Comparison of ENCODE assay signal across 9 cellular contexts in genomic region chr11:2385156-2386151, GRCh38. TPM values are rescaled to one million over a fixed set of nuclear protein-coding genes. Genes with fewer than 3 reads are reported as not detected.
A peak's percentile ranks its signal among the peaks of the same experiment; 100 is the strongest.
DNase-seq lines count a peak whose midpoint lies in the region; ATAC-seq and TF ChIP-seq lines count a peak whose summit lies in the region.
"Had no signal": no experiment of that assay in that cellular context is flagged by ENCODE, and none has a peak within 500 bp of the region (broad histone marks: within the 10 kb centered on the region; RNA-seq: fewer than 3 reads in every experiment).

No MANE protein-coding gene starts in this region.

- TF ChIP-seq EP300 in SK-N-SH (IDR thresholded peaks at IDR 0.05; ENCODE audit: borderline replicate concordance in 1 of 2, low read depth in 1 of 2, low read length in 1 of 2), result no peak

- POLR2A ChIA-PET in SK-N-SH (lab: Yijun Ruan, JAX), result interaction anchor here (3.2 kb wide), 1 partner anchor 9 kb away, joined by 12 read pairs; the partner anchor contains the start of gene CD81

- no peaks in the 10 kb centered on the region for H3K27me3 ChIP-seq in dorsolateral prefrontal cortex
- no peaks in the 10 kb centered on the region for H3K27me3 ChIP-seq in stomach smooth muscle (ENCODE audit: control insufficient read depth in 1 of 2, insufficient read depth in 2 of 2, low read length in 2 of 2)
- no peaks in the 10 kb centered on the region for H3K27me3 ChIP-seq in SK-N-SH (ENCODE audit: insufficient read depth)

- intact Hi-C loops in dorsolateral prefrontal cortex (cut with DNase I), result no loop called here

- H3K36me3 ChIP-seq in stomach smooth muscle (ENCODE audit: control insufficient read depth in 2 of 2, insufficient read depth in 2 of 2, low read length in 2 of 2), result peaks cover 0 to 6% of the 10 kb centered on the region in 2 donors
- peaks cover 0 to 18% of the 10 kb centered on the region in 2 experiments for H3K36me3 ChIP-seq in SK-N-SH (replicated peaks in 1 of 2; ENCODE audit: control insufficient read depth in 1 of 2, insufficient read depth in 2 of 2, low read length in 1 of 2)

- peaks cover 97% of the 10 kb centered on the region for H4K20me1 ChIP-seq in SK-N-SH (ENCODE audit: insufficient read depth)

- no peaks in the 10 kb centered on the region for H3F3A ChIP-seq in SK-N-SH (replicated peaks; ENCODE audit: insufficient read depth)

- CTCF ChIA-PET in SK-N-SH (lab: Yijun Ruan, JAX), result interaction anchor here (1.0 to 3.3 kb wide), 3 partner anchors 14 to 80 kb away, joined by 3 to 29 read pairs (median 17); partner anchors contain the start of gene TSSC4

- peak overlapping the region in 1 of 2 donors; percentile 62 for H3K9ac ChIP-seq in stomach smooth muscle (ENCODE audit: low read length in 2 of 2)
- no peak overlapping the region for H3K9ac ChIP-seq in SK-N-SH

- DNase-seq in dorsolateral prefrontal cortex, result no peak
- DNase-seq in SK-N-SH, result no peak
- DNase-seq in midbrain (lab: John Stamatoyannopoulos, UW), result no peak
- DNase-seq in cerebellum (ENCODE audit: low spot score), result no peak
- DNase-seq: stimulated activated CD4-positive, alpha-beta T cell treated with anti-CD3 and anti-CD28 coated beads, Interleukin-4, amount 100 ng/mL, for 24 hours had no signal

- TF ChIP-seq RAD21 in SK-N-SH (IDR thresholded peaks at IDR 0.05; ENCODE audit: low read length), result no peak

- H3K27ac ChIP-seq in dorsolateral prefrontal cortex (peak overlapping the region in 55 of 59 donors; percentile 16 to 95 (median 87)), stomach smooth muscle (ENCODE audit: low read length) (peak overlapping the region; percentile 94), SK-N-SH (ENCODE audit: low read depth in 2 of 2, low read length in 1 of 2) (no peak overlapping the region)

- H3K9me2 ChIP-seq in SK-N-SH, result no peaks in the 10 kb centered on the region

- H3K4me3 ChIP-seq in dorsolateral prefrontal cortex, result peak overlapping the region in 9 of 59 donors; percentile 4 to 34 (median 13)
- H3K4me3 ChIP-seq in stomach smooth muscle (ENCODE audit: low read length in 2 of 2), result peak overlapping the region; percentile 36 to 59
- H3K4me3 ChIP-seq in SK-N-SH (ENCODE audit: low read depth in 2 of 2, low read length in 1 of 2), result no peak overlapping the region

- no peak overlapping the region for H2AFZ ChIP-seq in SK-N-SH (ENCODE audit: low read depth)

- H3K4me1 ChIP-seq in stomach smooth muscle (ENCODE audit: control insufficient read depth, insufficient read depth, low read length) (peaks cover 97% of the 10 kb centered on the region), SK-N-SH (ENCODE audit: control insufficient read depth in 1 of 2, insufficient read depth in 2 of 2, low read depth in 1 of 2, low read length in 1 of 2) (peaks cover 9 to 34% of the 10 kb centered on the region in 2 experiments; a peak in 2 of 4 replicates)

- 95% methylated on average over 27 of the region's 48 CpGs for WGBS in SK-N-SH (ENCODE audit: low lambda C conversion rate)

- no peak for TF ChIP-seq CTCF in dorsolateral prefrontal cortex (IDR thresholded peaks at IDR 0.05 in 54 of 56, conservative IDR thresholded peaks at IDR 0.05 in 2 of 56; ENCODE audit: low read depth in 1 of 56, partially characterized antibody in 56 of 56)
- TF ChIP-seq CTCF in SK-N-SH (IDR thresholded peaks at IDR 0.05), result no peak

- peak; percentile 43 for ATAC-seq in GM19023 (IDR thresholded peaks at IDR 0.05; ENCODE audit: unreplicated experiment)
- peak; percentile 30 for ATAC-seq in HG03095 (IDR thresholded peaks at IDR 0.05; ENCODE audit: unreplicated experiment)

- H3K79me2 ChIP-seq in SK-N-SH (ENCODE audit: insufficient read depth), result peaks cover 96% of the 10 kb centered on the region

- no peak overlapping the region for H3K4me2 ChIP-seq in SK-N-SH

- H3K9me3 ChIP-seq in stomach smooth muscle (ENCODE audit: control insufficient read depth in 2 of 2, low read length in 2 of 2) (no peaks in the 10 kb centered on the region), SK-N-SH (no peaks in the 10 kb centered on the region)

TF ChIP-seq in SK-N-SH, 30 proteins besides CTCF, POLR2A, EP300 and RAD21:
- TF ChIP-seq MEF2A (IDR thresholded peaks at IDR 0.05; ENCODE audit: borderline replicate concordance, low read depth), result no peak

RNA-seq across cellular contexts. Expression of gene CD81, which starts 8.3 kb away (rescaled TPM):
- total RNA-seq in dorsolateral prefrontal cortex, result 100 to 1,000 TPM; 342 to 666 (median 436) TPM
- 373 and 517 TPM in 2 replicates for polyA plus RNA-seq in SK-N-SH (2012; rRNA removed)
- 330 and 548 TPM in 2 replicates for polyA plus RNA-seq in SK-N-SH (2012; cell fraction: cytosol; rRNA removed)
- 422 and 433 TPM in 2 replicates for polyA plus RNA-seq in SK-N-SH (2012; cell fraction: nucleus; rRNA removed)
- total RNA-seq in cerebellum, result 90.7 TPM

RNA-seq across cellular contexts. Expression of gene TSSC4, which starts 15.1 kb away (rescaled TPM):
- total RNA-seq in dorsolateral prefrontal cortex, result 10 to 100 TPM; 23.7 to 48.6 (median 34.3) TPM
- polyA plus RNA-seq in SK-N-SH (2012; rRNA removed), result 45.1 and 45.3 TPM in 2 replicates
- polyA plus RNA-seq in SK-N-SH (2012; cell fraction: cytosol; rRNA removed), result 16.4 and 28.2 TPM in 2 replicates
- 77.0 and 98.8 TPM in 2 replicates for polyA plus RNA-seq in SK-N-SH (2012; cell fraction: nucleus; rRNA removed)
- 17.2 TPM for total RNA-seq in cerebellum

RNA-seq across cellular contexts. Expression of gene TRPM5, which starts 58.9 kb away (rescaled TPM):
- total RNA-seq in dorsolateral prefrontal cortex (under 1 TPM in 11 of 120 experiments, not detected in 109; 0.10 to 0.21 (median 0.17) TPM), cerebellum (0.27 TPM)
- not detected in 2 replicates for polyA plus RNA-seq in SK-N-SH (2012; rRNA removed)
- not detected in 2 replicates for polyA plus RNA-seq in SK-N-SH (2012; cell fraction: cytosol; rRNA removed)
- polyA plus RNA-seq in SK-N-SH (2012; cell fraction: nucleus; rRNA removed), result 0.06 and 0.07 TPM in 2 replicates
- total RNA-seq: chondrocyte had no signal

RNA-seq across cellular contexts. Expression of gene KCNQ1, which starts 59.4 kb away (rescaled TPM):
- total RNA-seq in dorsolateral prefrontal cortex, result 1 to 10 TPM in 111 of 120 experiments, under 1 TPM in 9; 0.39 to 6.7 (median 2.1) TPM
- polyA plus RNA-seq in SK-N-SH (2012; rRNA removed), result 0.05 and 0.15 TPM in 2 replicates
- 0.10 and 0.12 TPM in 2 replicates for polyA plus RNA-seq in SK-N-SH (2012; cell fraction: cytosol; rRNA removed)
- polyA plus RNA-seq in SK-N-SH (2012; cell fraction: nucleus; rRNA removed), result 0.06 and 0.40 TPM in 2 replicates
- 0.45 TPM for total RNA-seq in cerebellum
- total RNA-seq: chondrocyte had no signal

Comparison
In these comparisons a context has a peak if more than half of its experiments do, and no peak if none do; other contexts are left out.
1. H3K27ac ChIP-seq: peak in dorsolateral prefrontal cortex (55 of 59) and stomach smooth muscle (single experiment); none in SK-N-SH (0 of 2).
2. H3K4me3 ChIP-seq: peak in stomach smooth muscle (2 of 2); none in SK-N-SH (0 of 2).